Comparison of ENCODE assay signal across 12 cellular contexts in the genomic region with DNA sequence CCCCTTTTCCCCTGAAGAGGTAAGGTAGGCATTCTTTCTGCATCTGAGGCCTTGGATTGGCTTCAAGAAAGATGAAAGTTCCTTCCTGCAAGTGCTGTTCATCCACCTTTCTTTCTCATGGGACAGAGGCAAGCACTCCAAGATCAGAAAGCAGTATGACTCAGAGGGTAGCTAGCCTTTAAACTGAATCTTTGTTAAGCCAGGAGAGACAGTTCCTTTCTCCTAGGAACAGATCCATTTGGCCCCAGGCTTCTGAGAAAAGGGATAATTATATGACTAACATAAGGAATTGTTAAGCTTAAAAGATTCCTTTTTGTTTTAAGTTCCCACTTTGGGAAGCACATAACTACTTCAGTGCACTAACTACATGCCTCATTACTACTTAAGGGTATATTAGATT.
DNase-seq lines count a peak whose midpoint lies in the region; ATAC-seq and FAIRE-seq lines count a peak whose summit lies in the region.
"Had no signal": no experiment of that assay in that cellular context is flagged by ENCODE, and none has a peak within 500 bp of the region (broad histone marks: within the 10 kb centered on the region; RNA-seq: fewer than 3 reads in every experiment).

No MANE protein-coding gene starts in this region.

- no peak for FAIRE-seq in RCC 7860 (lab: Jason Lieb, UNC)

- DNase-seq in GM04503 (ENCODE audit: low read depth) (peak; percentile 35), RCC 7860 (ENCODE audit: low spot score) (peak; percentile 20), fibroblast of gingiva (ENCODE audit: low read depth) (peak; percentile 37), skeletal muscle cell (ENCODE audit: low read depth) (peak; percentile 28)
- no peak for DNase-seq in activated T-cell treated with anti-CD3 and anti-CD28 coated beads, Interleukin-2, amount 50 U/mL, for 1 hour
- no peak for DNase-seq in stimulated activated CD8-positive, alpha-beta memory T cell treated with anti-CD3 and anti-CD28 coated beads, Interleukin-4, amount 100 ng/mL, for 48 hours
- DNase-seq: activated CD4-positive, alpha-beta T cell treated with anti-CD3 and anti-CD28 coated beads, Interleukin-2, amount 50 U/mL, for 1 hour; DMS53; NCI-H1092; NCI-H82 had no signal

- no peak overlapping the region for H3K4me3 ChIP-seq in skeletal muscle cell (ENCODE audit: low read depth, low read length)

- no peak for ATAC-seq in GM21367 (IDR thresholded peaks at IDR 0.05; ENCODE audit: unreplicated experiment)
- ATAC-seq in HG03139 (IDR thresholded peaks at IDR 0.05; ENCODE audit: unreplicated experiment): no peak

Comparison
In these comparisons a context has a peak if more than half of its experiments do, and no peak if none do; other contexts are left out.
1. DNase-seq: peak in GM04503 (single experiment), RCC 7860 (single experiment), fibroblast of gingiva (single experiment) and skeletal muscle cell (single experiment); none in activated T-cell treated with anti-CD3 and anti-CD28 coated beads, Interleukin-2, amount 50 U/mL, for 1 hour (single experiment) and stimulated activated CD8-positive, alpha-beta memory T cell treated with anti-CD3 and anti-CD28 coated beads, Interleukin-4, amount 100 ng/mL, for 48 hours (single experiment).